15 cellular contexts compared by ENCODE assay signal in the genomic region with DNA sequence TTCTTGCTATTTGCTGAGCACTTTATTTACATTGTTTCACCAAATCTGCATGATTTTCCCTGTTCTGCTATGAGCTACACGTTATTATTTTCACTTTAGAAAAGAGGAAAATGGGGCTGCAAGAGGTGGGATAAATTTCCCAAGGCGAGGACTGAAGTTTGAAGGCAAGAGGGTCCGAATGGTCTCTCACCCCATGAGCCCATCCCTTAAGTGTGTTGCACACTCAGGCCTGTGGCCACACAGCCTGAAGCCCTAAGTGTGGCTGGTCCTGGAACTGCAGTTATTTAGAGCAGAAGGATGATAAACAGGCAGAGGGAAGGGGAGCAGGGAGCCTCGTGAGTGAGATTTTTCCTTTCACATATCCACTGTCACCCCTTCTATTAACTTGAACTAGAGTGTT. TPM values are rescaled to one million over a fixed set of nuclear protein-coding genes. Genes with fewer than 3 reads are reported as not detected.
DNase-seq lines count a peak whose midpoint lies in the region; ATAC-seq, FAIRE-seq and TF ChIP-seq lines count a peak whose summit lies in the region.
"Had no signal": no experiment of that assay in that cellular context is flagged by ENCODE, and none has a peak within 500 bp of the region (broad histone marks: within the 10 kb centered on the region; RNA-seq: fewer than 3 reads in every experiment).

No MANE protein-coding gene starts in this region.

- H3K9ac ChIP-seq in DND-41 (ENCODE audit: low read depth, low read length) (no peak overlapping the region), Loucy (ENCODE audit: low read depth, low read length, poor library complexity, severe bottlenecking) (no peak overlapping the region), GM12878 (ENCODE audit: control insufficient read depth, insufficient read depth, low read length) (no peak overlapping the region)

- no peaks in the 10 kb centered on the region for H3K9me3 ChIP-seq in DND-41 (ENCODE audit: insufficient read depth, low read length, severe bottlenecking)
- no peaks in the 10 kb centered on the region for H3K9me3 ChIP-seq in Loucy (ENCODE audit: insufficient read depth, low read depth, low read length)
- H3K9me3 ChIP-seq in GM12878 (replicated peaks; ENCODE audit: control insufficient read depth, insufficient read depth, low read length): no peaks in the 10 kb centered on the region
- H3K9me3 ChIP-seq in right lobe of liver: no peaks in the 10 kb centered on the region
- H3K9me3 ChIP-seq: uterus had no signal

- WGBS in GM12878 (ENCODE audit: insufficient coverage, insufficient replicate concordance, low lambda C conversion rate, missing lambda C conversion rate): 3% methylated on average over 4 of the region's 4 CpGs
- WGBS in right lobe of liver (ENCODE audit: insufficient coverage, low coverage, low lambda C conversion rate, missing lambda C conversion rate): 41% methylated on average over 4 of the region's 4 CpGs

- no peaks in the 10 kb centered on the region for H3K9me3 Mint-ChIP-seq in activated CD4-positive, alpha-beta memory T cell treated with anti-CD3 and anti-CD28 coated beads for 36 hours
- H3K9me3 Mint-ChIP-seq: activated T-cell treated with anti-CD3 and anti-CD28 coated beads, Interleukin-2, amount 50 U/mL, for 24 hours had no signal

- no peaks in the 10 kb centered on the region for H3K4me1 Mint-ChIP-seq in activated CD4-positive, alpha-beta memory T cell treated with anti-CD3 and anti-CD28 coated beads for 36 hours (ENCODE audit: low read depth)

- RAD21 ChIA-PET in GM12878 (lab: Charles Lee; ENCODE audit: unreplicated experiment): no interaction called here

- SMC1A ChIA-PET in GM12878 (lab: Charles Lee; ENCODE audit: uncharacterized antibody, unreplicated experiment): interaction anchor here (3.9 kb wide), 1 partner anchor 11 kb away, joined by 12 read pairs; no protein-coding TSS in a partner anchor

- no peaks in the 10 kb centered on the region for H3K79me2 ChIP-seq in DND-41 (ENCODE audit: insufficient read depth, low read length)
- no peaks in the 10 kb centered on the region for H3K79me2 ChIP-seq in Loucy (ENCODE audit: insufficient read depth, low read length)
- H3K79me2 ChIP-seq in GM12878 (ENCODE audit: control insufficient read depth, insufficient read depth, low read length): no peaks in the 10 kb centered on the region

- no peak overlapping the region for H3K27ac Mint-ChIP-seq in activated CD4-positive, alpha-beta memory T cell treated with anti-CD3 and anti-CD28 coated beads for 36 hours
- H3K27ac Mint-ChIP-seq: activated T-cell treated with anti-CD3 and anti-CD28 coated beads, Interleukin-2, amount 50 U/mL, for 24 hours; brain had no signal

- no peaks in the 10 kb centered on the region for H4K20me1 ChIP-seq in DND-41 (ENCODE audit: insufficient read depth, low read length)
- no peaks in the 10 kb centered on the region for H4K20me1 ChIP-seq in Loucy (ENCODE audit: insufficient read depth, low read length, poor library complexity, severe bottlenecking)
- H4K20me1 ChIP-seq in GM12878 (ENCODE audit: control insufficient read depth, insufficient read depth): no peaks in the 10 kb centered on the region

- H3K27me3 ChIP-seq in DND-41 (ENCODE audit: insufficient read depth, low read length, poor library complexity) (peaks cover 3% of the 10 kb centered on the region), Loucy (ENCODE audit: insufficient read depth, low read length, poor library complexity, severe bottlenecking) (no peaks in the 10 kb centered on the region), GM12878 (replicated peaks in 1 of 2; ENCODE audit: control insufficient read depth in 2 of 2, insufficient read depth in 2 of 2, low read length in 1 of 2) (peaks cover 0 to 2% of the 10 kb centered on the region in 2 experiments; a peak in 2 of 4 replicates), right lobe of liver (no peaks in the 10 kb centered on the region)
- H3K27me3 ChIP-seq: uterus had no signal

- no peak for TF ChIP-seq RAD21 in GM12878 (IDR thresholded peaks at IDR 0.05; ENCODE audit: insufficient read depth, low read depth, low read length)

- in situ Hi-C loops in GM12878 (cut with MboI): no loop called here

- no peak for ATAC-seq in DND-41 (ENCODE audit: insufficient read depth, low read depth)
- ATAC-seq in GM12878: peak; percentile 69
- ATAC-seq in right lobe of liver: peak in 2 of 4 donors; percentile 35 to 47
- no peak for ATAC-seq in GM18907 (IDR thresholded peaks at IDR 0.05; ENCODE audit: unreplicated experiment)
- ATAC-seq: esophagus mucosa had no signal

- no peak for FAIRE-seq in GM12878 (lab: Jason Lieb, UNC)
- FAIRE-seq: GM18507 had no signal

- H3K4me1 ChIP-seq in DND-41 (ENCODE audit: insufficient read depth, low read length) (no peaks in the 10 kb centered on the region), Loucy (ENCODE audit: insufficient read depth, low read length, poor library complexity, severe bottlenecking) (no peaks in the 10 kb centered on the region), GM12878 (ENCODE audit: control insufficient read depth, insufficient read depth, low read length) (no peaks in the 10 kb centered on the region), right lobe of liver (no peaks in the 10 kb centered on the region)
- H3K4me1 ChIP-seq: uterus had no signal

- H3K36me3 ChIP-seq in DND-41 (ENCODE audit: insufficient read depth, low read length) (no peaks in the 10 kb centered on the region), Loucy (ENCODE audit: insufficient read depth, low read length) (no peaks in the 10 kb centered on the region), GM12878 (ENCODE audit: control insufficient read depth in 2 of 2, insufficient read depth in 2 of 2, low read length in 1 of 2) (no peaks in the 10 kb centered on the region), right lobe of liver (no peaks in the 10 kb centered on the region)
- H3K36me3 ChIP-seq: uterus had no signal

- H3K27ac ChIP-seq in DND-41 (ENCODE audit: low read length) (no peak overlapping the region), GM12878 (ENCODE audit: control insufficient read depth, insufficient read depth) (no peak overlapping the region), right lobe of liver (no peak overlapping the region)
- H3K27ac ChIP-seq: skin epidermis, uterus had no signal

- H3K27me3 Mint-ChIP-seq in activated CD4-positive, alpha-beta memory T cell treated with anti-CD3 and anti-CD28 coated beads for 36 hours: peaks cover 35% of the 10 kb centered on the region

- no peak overlapping the region for H3K4me3 Mint-ChIP-seq in activated CD4-positive, alpha-beta memory T cell treated with anti-CD3 and anti-CD28 coated beads for 36 hours
- H3K4me3 Mint-ChIP-seq: activated T-cell treated with anti-CD3 and anti-CD28 coated beads, Interleukin-2, amount 50 U/mL, for 24 hours; brain had no signal

- POLR2A ChIA-PET in GM12878 (lab: Charles Lee): no interaction called here
- POLR2A ChIA-PET in activated CD4-positive, alpha-beta memory T cell treated with anti-CD3 and anti-CD28 coated beads for 36 hours (lab: Charles Lee): no interaction called here

- H3K9me2 ChIP-seq in Loucy (replicated peaks; ENCODE audit: low read depth, low read length): no peaks in the 10 kb centered on the region

- intact Hi-C loops in GM12878 (cut with micrococcal nuclease; ENCODE audit: unreplicated experiment) (no loop called here), right lobe of liver (cut with DNase I) (no loop called here)
- intact Hi-C loops in activated CD4-positive, alpha-beta memory T cell treated with anti-CD3 and anti-CD28 coated beads for 36 hours (cut with micrococcal nuclease): no loop called here

- TF ChIP-seq CTCF in DND-41 (IDR thresholded peaks at IDR 0.05; ENCODE audit: borderline replicate concordance, extremely low read depth, low read length, poor library complexity, severe bottlenecking) (peak; percentile 22), Loucy (conservative IDR thresholded peaks at IDR 0.05; ENCODE audit: low read length) (peak; percentile 38; the same call in 1 of the 2 replicates), GM12878 (IDR thresholded peaks at IDR 0.05 in 2 of 3, conservative IDR thresholded peaks at IDR 0.05 in 1 of 3; ENCODE audit: control insufficient read depth in 2 of 3, extremely low read depth in 1 of 3, insufficient read depth in 1 of 3, low read depth in 3 of 3, low read length in 3 of 3) (no peak; a peak in 1 of 6 replicates), right lobe of liver (IDR thresholded peaks at IDR 0.05) (peak; percentile 9 to 21 (median 14))

- H3K4me2 ChIP-seq in DND-41 (ENCODE audit: insufficient read depth, low read length) (no peak overlapping the region), Loucy (ENCODE audit: low read depth, low read length, poor library complexity, severe bottlenecking) (no peak overlapping the region), GM12878 (ENCODE audit: control insufficient read depth, insufficient read depth) (no peak overlapping the region)

- no peak for TF ChIP-seq EP300 in GM12878 (IDR thresholded peaks at IDR 0.05; ENCODE audit: borderline replicate concordance in 1 of 2, control insufficient read depth in 1 of 2, low read depth in 2 of 2, low read length in 2 of 2)

- H3F3A ChIP-seq in Loucy (ENCODE audit: low read depth): no peaks in the 10 kb centered on the region

- no peak for DNase-seq in DND-41
- no peak for DNase-seq in GM12878 (ENCODE audit: low read depth, low spot score)
- DNase-seq in right lobe of liver: no peak
- no peak for DNase-seq in activated CD4-positive, alpha-beta memory T cell treated with anti-CD3 and anti-CD28 coated beads for 36 hours
- DNase-seq in DMS153 (lab: John Stamatoyannopoulos, UW): no peak
- DNase-seq in islet precursor cell: no peak
- DNase-seq: activated T-cell treated with anti-CD3 and anti-CD28 coated beads, Interleukin-2, amount 50 U/mL, for 24 hours; NCI-H1417; uterus had no signal

- H3K4me3 ChIP-seq in DND-41 (ENCODE audit: low read depth in 1 of 2, low read length in 2 of 2) (no peak overlapping the region), Loucy (ENCODE audit: low read length, poor library complexity, severe bottlenecking) (no peak overlapping the region), GM12878 (no peak overlapping the region), right lobe of liver (no peak overlapping the region)
- H3K4me3 ChIP-seq: skin epidermis, uterus had no signal

- TF ChIP-seq POLR2A in GM12878 (IDR thresholded peaks at IDR 0.05; ENCODE audit: low read depth, low read length) (no peak), right lobe of liver (IDR thresholded peaks at IDR 0.05) (no peak)

- H3K36me3 Mint-ChIP-seq in activated CD4-positive, alpha-beta memory T cell treated with anti-CD3 and anti-CD28 coated beads for 36 hours: no peaks in the 10 kb centered on the region
- H3K36me3 Mint-ChIP-seq: brain had no signal

- CTCF ChIA-PET in GM12878 (lab: Yijun Ruan, JAX): interaction anchor here (0.7 kb wide), 1 partner anchor 14 kb away, joined by 3 read pairs; no protein-coding TSS in a partner anchor
- CTCF ChIA-PET in activated CD4-positive, alpha-beta memory T cell treated with anti-CD3 and anti-CD28 coated beads for 36 hours (lab: Charles Lee): interaction anchor here (1.2 to 1.4 kb wide), 3 partner anchors 11 to 274 kb away, joined by 3 to 4 read pairs (median 3); a partner anchor contains a TSS

- H2AFZ ChIP-seq in DND-41 (ENCODE audit: low read depth, low read length) (no peak overlapping the region), Loucy (ENCODE audit: low read length) (no peak overlapping the region), GM12878 (ENCODE audit: control insufficient read depth, low read depth, low read length) (no peak overlapping the region)

- no TSS peak for BruUV-seq in GM12878 (replicated peaks; lab: Mats Ljungman, UMichigan)

RNA-seq across cellular contexts. Expression of a gene that starts 7.8 kb away (rescaled TPM):
- 0.27 and 0.31 TPM in 2 replicates for total RNA-seq in GM12878 (2013; cell fraction: nucleolus; rRNA removed)
- total RNA-seq in GM12878 (2014; rRNA removed) (under 0.01 and 0.06 TPM in 2 replicates), GM12878 (2014; rRNA removed; fragmentation: Illumina TruSeq; extraction: Trizol) (0.04 and 0.05 TPM in 2 replicates), GM12878 (2021) (0.05 TPM in 1 of 2 replicates, not detected in the other), right lobe of liver (1 to 10 TPM; 1.2 to 5.4 (median 2.4) TPM)
- polyA plus RNA-seq in GM12878 (2011; ENCODE audit: low read depth): 0.20 TPM
- polyA plus RNA-seq in GM12878 (2011; rRNA removed) (0.09 TPM in 1 of 2 replicates, not detected in the other), GM12878 (2014; fragmentation: Illumina TruSeq; extraction: Trizol) (0.03 and 0.30 TPM in 2 replicates), GM12878 (2014; fragmentation: Nextera tagmentation; extraction: Ambion mirVana) (under 1 TPM; 0.20 to 0.31 TPM), GM12878 (2014; rRNA removed) (not detected in 2 replicates), GM12878 (2016; fragmentation: Nextera tagmentation; extraction: Ambion mirVana) (under 1 TPM; 0.37 to 0.44 TPM)
- 0.02 TPM in 1 of 2 replicates, not detected in the other for polyA plus RNA-seq in GM12878 (2011; cell fraction: cytosol; rRNA removed)
- polyA plus RNA-seq in GM12878 (2011; cell fraction: nucleus; rRNA removed): not detected in 2 replicates
- 0.19 and 0.36 TPM in 2 replicates for polyA plus RNA-seq in GM12878 (2012)
- 0.07 TPM in 1 of 2 replicates, not detected in the other for polyA minus RNA-seq in GM12878 (2011; rRNA and poly(A)+ RNA removed)
- polyA minus RNA-seq in GM12878 (2011; cell fraction: cytosol; rRNA and poly(A)+ RNA removed): 2.3 TPM in 1 of 2 replicates, not detected in the other
- polyA minus RNA-seq in GM12878 (2011; cell fraction: nucleus; rRNA and poly(A)+ RNA removed): 0.10 and 0.12 TPM in 2 replicates
- total RNA-seq in activated CD4-positive, alpha-beta memory T cell treated with anti-CD3 and anti-CD28 coated beads for 36 hours: not detected

Comparison
In these comparisons a context has a peak if more than half of its experiments do, and no peak if none do; other contexts are left out.
1. CTCF ChIP-seq: peak in DND-41 (single experiment), Loucy (single experiment) and right lobe of liver (4 of 4); none in GM12878 (0 of 3).